2 cellular contexts compared by ENCODE assay signal in genomic region chr1:22754106-22754768, GRCh38.
TF ChIP-seq lines count a peak whose summit lies in the region.

No MANE protein-coding gene starts in this region.

TF ChIP-seq in endothelial cell of umbilical vein, 7 proteins besides CTCF, POLR2A, EP300 and RAD21:
- TF ChIP-seq MYC (IDR thresholded peaks at IDR 0.05; ENCODE audit: low read depth, low read length) (no peak), EZH2 (IDR thresholded peaks at IDR 0.05; ENCODE audit: borderline replicate concordance, low read depth, low read length, severe bottlenecking) (no peak), JUN (IDR thresholded peaks at IDR 0.05; ENCODE audit: borderline replicate concordance, insufficient read depth, insufficient read length, low read depth) (peak; percentile 47), POLR2AphosphoS5 (IDR thresholded peaks at IDR 0.05; ENCODE audit: insufficient read depth, low read depth, low read length) (no peak), GATA2 (IDR thresholded peaks at IDR 0.05; ENCODE audit: insufficient read depth, insufficient read length, low read depth, low read length) (no peak), FOS (IDR thresholded peaks at IDR 0.05; ENCODE audit: borderline replicate concordance, insufficient read depth, low read length) (no peak), MAX (IDR thresholded peaks at IDR 0.05; ENCODE audit: insufficient read depth, insufficient read length) (no peak)

TF ChIP-seq in HepG2, 621 proteins besides CTCF, POLR2A, EP300 and RAD21:
- no peak for TF ChIP-seq ZFY (CRISPR knock-in tag; IDR thresholded peaks at IDR 0.05)
- TF ChIP-seq ZNF501 (CRISPR knock-in tag; IDR thresholded peaks at IDR 0.05), result no peak
- TF ChIP-seq ZNF784 (CRISPR knock-in tag; IDR thresholded peaks at IDR 0.05; ENCODE audit: borderline replicate concordance), result no peak
- no peak for TF ChIP-seq CAMTA2 (CRISPR knock-in tag; IDR thresholded peaks at IDR 0.05; ENCODE audit: borderline replicate concordance)
- TF ChIP-seq MIER2 (CRISPR knock-in tag; IDR thresholded peaks at IDR 0.05), result no peak
- no peak for TF ChIP-seq U2AF1 (optimal IDR thresholded peaks at IDR 0.05; ENCODE audit: low read depth, low read length)
- TF ChIP-seq ZNF124 (CRISPR knock-in tag; IDR thresholded peaks at IDR 0.05), result no peak
- no peak for TF ChIP-seq KMT2A (CRISPR knock-in tag; IDR thresholded peaks at IDR 0.05)
- no peak for TF ChIP-seq TEAD2 (CRISPR knock-in tag; IDR thresholded peaks at IDR 0.05)
- TF ChIP-seq ZFYVE20 (CRISPR knock-in tag; IDR thresholded peaks at IDR 0.05; ENCODE audit: borderline replicate concordance, low read depth), result no peak
- TF ChIP-seq ZNF768 (CRISPR knock-in tag; IDR thresholded peaks at IDR 0.05), result no peak
- TF ChIP-seq TFE3 (CRISPR knock-in tag; IDR thresholded peaks at IDR 0.05), result no peak
- no peak for TF ChIP-seq KLF9 (CRISPR knock-in tag; IDR thresholded peaks at IDR 0.05; ENCODE audit: low read depth)
- TF ChIP-seq NBN (conservative IDR thresholded peaks at IDR 0.05), result no peak
- no peak for TF ChIP-seq JARID2 (CRISPR knock-in tag; IDR thresholded peaks at IDR 0.05; ENCODE audit: insufficient replicate concordance)
- no peak for TF ChIP-seq KLF12 (CRISPR knock-in tag; IDR thresholded peaks at IDR 0.05; ENCODE audit: borderline replicate concordance)
- TF ChIP-seq MYC (CRISPR knock-in tag; IDR thresholded peaks at IDR 0.05; ENCODE audit: borderline replicate concordance), result no peak
- TF ChIP-seq TBL1XR1 (IDR thresholded peaks at IDR 0.05; ENCODE audit: borderline replicate concordance, low read length, partially characterized antibody), result no peak
- TF ChIP-seq NCOA2 (CRISPR knock-in tag; IDR thresholded peaks at IDR 0.05), result no peak
